Comparison of ENCODE assay signal across 2 cellular contexts in genomic region chr17:965311-965989, GRCh38.
TF ChIP-seq lines count a peak whose summit lies in the region.

No MANE protein-coding gene starts in this region.

TF ChIP-seq in SK-N-SH treated with all-trans-retinoic acid at 6 μM for 48 hours, 23 proteins besides CTCF, POLR2A, EP300 and RAD21 (continued from another document):
- TF ChIP-seq POU6F1 (CRISPR knock-in tag; IDR thresholded peaks at IDR 0.05; ENCODE audit: borderline replicate concordance, low read depth) (no peak), OSR1 (CRISPR knock-in tag; IDR thresholded peaks at IDR 0.05) (no peak), ARNTL (CRISPR knock-in tag; IDR thresholded peaks at IDR 0.05; ENCODE audit: borderline replicate concordance, low read depth) (no peak), PPARA (CRISPR knock-in tag; IDR thresholded peaks at IDR 0.05; ENCODE audit: borderline replicate concordance) (no peak), ZFP3 (CRISPR knock-in tag; IDR thresholded peaks at IDR 0.05) (no peak), GLIS3 (CRISPR knock-in tag; IDR thresholded peaks at IDR 0.05) (no peak), TSHZ2 (CRISPR knock-in tag; IDR thresholded peaks at IDR 0.05) (no peak), BACH2 (CRISPR knock-in tag; IDR thresholded peaks at IDR 0.05; ENCODE audit: borderline replicate concordance) (no peak), ISL1 (CRISPR knock-in tag; IDR thresholded peaks at IDR 0.05) (no peak)

TF ChIP-seq in SK-N-SH, 30 proteins besides CTCF, POLR2A, EP300 and RAD21 (continued from another document):
- no peak for TF ChIP-seq RCOR1 (IDR thresholded peaks at IDR 0.05; ENCODE audit: low read length)
- no peak for TF ChIP-seq MAX (IDR thresholded peaks at IDR 0.05; ENCODE audit: low read depth)
- no peak for TF ChIP-seq NRF1 (IDR thresholded peaks at IDR 0.05; ENCODE audit: low read depth, low read length)
- TF ChIP-seq TAF1 (IDR thresholded peaks at IDR 0.05; ENCODE audit: borderline replicate concordance, low read depth, low read length) = no peak
- TF ChIP-seq RFX5 (IDR thresholded peaks at IDR 0.05; ENCODE audit: low read length) = no peak
- no peak for TF ChIP-seq RXRA (IDR thresholded peaks at IDR 0.05; ENCODE audit: borderline replicate concordance, low read depth)
- no peak for TF ChIP-seq USF1 (IDR thresholded peaks at IDR 0.05; ENCODE audit: borderline replicate concordance, low read depth)
- TF ChIP-seq USF2 (IDR thresholded peaks at IDR 0.05; ENCODE audit: borderline replicate concordance, low read depth, low read length) = no peak
- TF ChIP-seq ZBTB33 (IDR thresholded peaks at IDR 0.05; ENCODE audit: borderline replicate concordance, low read depth) = no peak
- no peak for TF ChIP-seq MXI1 (IDR thresholded peaks at IDR 0.05; ENCODE audit: low read depth, low read length)
- no peak for TF ChIP-seq FOXJ3 (CRISPR knock-in tag; IDR thresholded peaks at IDR 0.05)
- no peak for TF ChIP-seq CHD2 (IDR thresholded peaks at IDR 0.05; ENCODE audit: low read length, partially characterized antibody)
TF ChIP-seq in SK-N-SH: peak in this region for 0.
